In genomic region chr11:36333897-36334296, GRCh38 we compare ENCODE assay signal across 11 cellular contexts. TPM values are rescaled to one million over a fixed set of nuclear protein-coding genes. Genes with fewer than 3 reads are reported as not detected.
A peak's percentile ranks its signal among the peaks of the same experiment; 100 is the strongest.
DNase-seq lines count a peak whose midpoint lies in the region; ATAC-seq, FAIRE-seq and TF ChIP-seq lines count a peak whose summit lies in the region.
"Had no signal": no experiment of that assay in that cellular context is flagged by ENCODE, and none has a peak within 500 bp of the region (broad histone marks: within the 10 kb centered on the region; RNA-seq: fewer than 3 reads in every experiment).

No MANE protein-coding gene starts in this region.

- TF ChIP-seq POLR2A in H1 (IDR thresholded peaks at IDR 0.05; ENCODE audit: control extremely low read depth in 1 of 2, low read depth in 2 of 2, low read length in 2 of 2): no peak

- no peaks in the 10 kb centered on the region for H3K79me2 ChIP-seq in H1 (ENCODE audit: control insufficient read depth in 1 of 2, insufficient read depth in 2 of 2, low read length in 2 of 2)

- no peak overlapping the region for H3K4me3 ChIP-seq in H1 (ENCODE audit: extremely low read depth in 1 of 4, insufficient read depth in 2 of 4, low read depth in 3 of 4, low read length in 4 of 4)
- H3K4me3 ChIP-seq: adrenal gland had no signal

- no peak overlapping the region for H4K8ac ChIP-seq in H1 (ENCODE audit: extremely low read depth, insufficient read depth, low read length)

- H3K36me3 ChIP-seq in H1 (ENCODE audit: control insufficient read depth in 2 of 4, insufficient read depth in 4 of 4, low read length in 3 of 4): no peaks in the 10 kb centered on the region
- H3K36me3 ChIP-seq: adrenal gland had no signal

- H3K9ac ChIP-seq in H1 (replicated peaks in 1 of 4; ENCODE audit: extremely low read depth in 1 of 4, low read depth in 3 of 4, low read length in 3 of 4): no peak overlapping the region

- 67% methylated on average over 2 of the region's 2 CpGs; no CpG with 5 or more reads in 1 of the 2 experiments for WGBS in H1 (ENCODE audit: extremely low coverage in 1 of 2, insufficient coverage in 1 of 2, insufficient read length in 1 of 2, insufficient replicate concordance in 2 of 2, low coverage in 1 of 2, low lambda C conversion rate in 2 of 2, missing lambda C conversion rate in 1 of 2), 2 experiments

- peak; percentile 32 for ATAC-seq in stimulated activated naive CD8-positive, alpha-beta T cell treated with anti-CD3 and anti-CD28 coated beads, Interleukin-15, Interleukin-2, amounts not matched to agents 100 U/mL and 50 U/mL, for 24 hours
- ATAC-seq in stimulated activated naive CD8-positive, alpha-beta T cell treated with anti-CD3 and anti-CD28 coated beads, Interleukin-15, amount 100 ng/mL, for 72 hours: no peak
- ATAC-seq in HG02763 (IDR thresholded peaks at IDR 0.05; ENCODE audit: unreplicated experiment): no peak
- ATAC-seq: CD8-positive, alpha-beta T cell had no signal

- no peaks in the 10 kb centered on the region for H3K27me3 ChIP-seq in H1 (replicated peaks in 1 of 4; ENCODE audit: control insufficient read depth in 3 of 4, extremely low read depth in 1 of 4, insufficient read depth in 3 of 4, low read length in 3 of 4)
- H3K27me3 ChIP-seq: adrenal gland had no signal

- H2BK15ac ChIP-seq in H1 (ENCODE audit: low read length): no peak overlapping the region; the same call in 1 of the 2 replicates

- no peaks in the 10 kb centered on the region for H3K9me3 ChIP-seq in H1 (ENCODE audit: insufficient read depth in 2 of 2, low read depth in 1 of 2, low read length in 1 of 2)
- H3K9me3 ChIP-seq: adrenal gland had no signal

- CTCF ChIA-PET in H1 (lab: Charles Lee; ENCODE audit: partially characterized antibody): interaction anchor here (0.8 to 2.2 kb wide), 5 partner anchors 8 to 145 kb away, joined by 3 to 6 read pairs (median 5); no protein-coding TSS in a partner anchor

- H3K23ac ChIP-seq in H1 (ENCODE audit: insufficient read length): no peak overlapping the region

- H3K4ac ChIP-seq in H1 (replicated peaks; ENCODE audit: insufficient read length, low read depth, low read length): no peak overlapping the region

- no peak overlapping the region for H2BK20ac ChIP-seq in H1 (ENCODE audit: low read length)

- no peak for DNase-seq in stimulated activated naive CD8-positive, alpha-beta T cell treated with anti-CD3 and anti-CD28 coated beads, Interleukin-15, Interleukin-2, amounts not matched to agents 100 U/mL and 50 U/mL, for 24 hours
- no peak for DNase-seq in stimulated activated naive CD8-positive, alpha-beta T cell treated with anti-CD3 and anti-CD28 coated beads, Interleukin-15, amount 100 ng/mL, for 72 hours
- DNase-seq in NCI-H2171 (lab: John Stamatoyannopoulos, UW): peak; percentile 72
- DNase-seq in H1 (ENCODE audit: low read depth in 1 of 2, low spot score in 2 of 2): no peak
- no peak for DNase-seq in occipital lobe (lab: John Stamatoyannopoulos, UW)
- DNase-seq in activated CD8-positive, alpha-beta memory T cell treated with anti-CD3 and anti-CD28 coated beads, Interleukin-2, amount 50 U/mL, for 4 hours: no peak
- no peak for DNase-seq in pons (ENCODE audit: low spot score)
- DNase-seq: CD8-positive, alpha-beta T cell had no signal

- peaks cover 60% of the 10 kb centered on the region for H3K27me3 Mint-ChIP-seq in stimulated activated naive CD8-positive, alpha-beta T cell treated with anti-CD3 and anti-CD28 coated beads, Interleukin-15, amount 100 ng/mL, for 72 hours

- peak; percentile 73 for FAIRE-seq in H1 (lab: Jason Lieb, UNC)
- FAIRE-seq: islet of Langerhans had no signal

- H3K23me2 ChIP-seq in H1 (ENCODE audit: low read depth, low read length): no peaks in the 10 kb centered on the region

- H3K56ac ChIP-seq in H1 (replicated peaks; ENCODE audit: insufficient read length, low read depth, low read length): no peak overlapping the region

- H3K4me2 ChIP-seq in H1 (ENCODE audit: insufficient read depth in 1 of 2, low read depth in 2 of 2, low read length in 2 of 2): no peak overlapping the region

- H3K4me1 ChIP-seq in H1 (replicated peaks in 1 of 4; ENCODE audit: control insufficient read depth in 3 of 4, insufficient read depth in 4 of 4, low read length in 3 of 4): no peaks in the 10 kb centered on the region
- H3K4me1 ChIP-seq: adrenal gland had no signal

- peaks cover 9 to 17% of the 10 kb centered on the region in 2 donors for H3K9me3 Mint-ChIP-seq in stimulated activated naive CD8-positive, alpha-beta T cell treated with anti-CD3 and anti-CD28 coated beads, Interleukin-15, amount 100 ng/mL, for 72 hours
- H3K9me3 Mint-ChIP-seq: CD8-positive, alpha-beta T cell had no signal

- no peak overlapping the region for H4K5ac ChIP-seq in H1 (ENCODE audit: insufficient read length, low read depth, low read length)

- no peak overlapping the region for H3K18ac ChIP-seq in H1 (ENCODE audit: extremely low read depth, low read length)

- no peak overlapping the region for H2BK5ac ChIP-seq in H1 (ENCODE audit: low read depth, low read length)

- H2AK5ac ChIP-seq in H1 (ENCODE audit: low read depth, low read length): no peak overlapping the region

- H2AFZ ChIP-seq in H1 (ENCODE audit: low read length): no peak overlapping the region

- H3K27ac ChIP-seq in H1 (ENCODE audit: low read depth, low read length): no peak overlapping the region
- H3K27ac ChIP-seq: adrenal gland had no signal

- no peak overlapping the region for H3K27ac Mint-ChIP-seq in stimulated activated naive CD8-positive, alpha-beta T cell treated with anti-CD3 and anti-CD28 coated beads, Interleukin-15, amount 100 ng/mL, for 72 hours
- H3K27ac Mint-ChIP-seq: CD8-positive, alpha-beta T cell had no signal

- TF ChIP-seq EP300 in H1 (IDR thresholded peaks at IDR 0.05; ENCODE audit: borderline replicate concordance in 1 of 2, low read depth in 2 of 2, low read length in 2 of 2): no peak

- POLR2A ChIA-PET in H1 (lab: Charles Lee; ENCODE audit: partially characterized antibody): interaction anchor here (0.6 kb wide), 1 partner anchor 10 kb away, joined by 4 read pairs; no protein-coding TSS in a partner anchor

- TF ChIP-seq CTCF in H1 (IDR thresholded peaks at IDR 0.05; ENCODE audit: control extremely low read depth in 1 of 3, insufficient read depth in 1 of 3, low read depth in 1 of 3, low read length in 3 of 3): no peak

- H3K4me3 Mint-ChIP-seq in stimulated activated naive CD8-positive, alpha-beta T cell treated with anti-CD3 and anti-CD28 coated beads, Interleukin-15, amount 100 ng/mL, for 72 hours: no peak overlapping the region
- H3K4me3 Mint-ChIP-seq: CD8-positive, alpha-beta T cell had no signal

- H2BK120ac ChIP-seq in H1 (replicated peaks; ENCODE audit: low read depth, low read length): no peak overlapping the region

- H4K91ac ChIP-seq in H1 (replicated peaks; ENCODE audit: insufficient read length, low read length): no peak overlapping the region

- peaks cover 6% of the 10 kb centered on the region for H3K4me1 Mint-ChIP-seq in stimulated activated naive CD8-positive, alpha-beta T cell treated with anti-CD3 and anti-CD28 coated beads, Interleukin-15, amount 100 ng/mL, for 72 hours

- no peak overlapping the region for H3K14ac ChIP-seq in H1 (ENCODE audit: insufficient read length)

- H2BK12ac ChIP-seq in H1 (ENCODE audit: low read depth, low read length): no peak overlapping the region

- no peaks in the 10 kb centered on the region for H3K79me1 ChIP-seq in H1 (ENCODE audit: low read depth, low read length)

- TF ChIP-seq RAD21 in H1 (IDR thresholded peaks at IDR 0.05 in 1 of 2, conservative IDR thresholded peaks at IDR 0.05 in 1 of 2; ENCODE audit: low read depth in 2 of 2, low read length in 2 of 2): no peak

- H4K20me1 ChIP-seq in H1 (replicated peaks in 1 of 2; ENCODE audit: control insufficient read depth in 1 of 2, insufficient read depth in 2 of 2, low read length in 2 of 2): no peaks in the 10 kb centered on the region

TF ChIP-seq in H1, 55 proteins besides CTCF, POLR2A, EP300 and RAD21:
- TF ChIP-seq E2F6 (IDR thresholded peaks at IDR 0.05) (peak; percentile 78; the same call in 1 of the 2 replicates), SP1 (IDR thresholded peaks at IDR 0.05; ENCODE audit: low read depth, low read length) (peak; percentile 71; the same call in 1 of the 2 replicates), YY1 (IDR thresholded peaks at IDR 0.05; ENCODE audit: low read depth, low read length) (peak; percentile 24; the same call in 1 of the 2 replicates), MAX (IDR thresholded peaks at IDR 0.05) (peak; percentile 89), SIX5 (IDR thresholded peaks at IDR 0.05; ENCODE audit: low read depth, low read length) (peak; percentile 61), ASH2L (IDR thresholded peaks at IDR 0.05; ENCODE audit: low read length) (no peak)

RNA-seq across cellular contexts. Expression of gene PRR5L, which starts 37.8 kb away (rescaled TPM):
- 7.4 and 10.1 TPM in 2 replicates for total RNA-seq in H1 (2021; fragmentation: NEBNext Ultra II Directional; extraction: Animal tissue kit (Norgen Biotek cat#: 25700))
- 6.6 and 9.2 TPM in 2 replicates for polyA plus RNA-seq in H1 (2011; rRNA removed)
- polyA plus RNA-seq in H1 (2011; cell fraction: cytosol; rRNA removed): 6.5 TPM
- polyA plus RNA-seq in H1 (2011; cell fraction: nucleus; rRNA removed): 16.1 TPM
- 5.4 to 10.2 TPM (median 7.7 TPM) in 4 replicates for polyA plus RNA-seq in H1 (2012, experiment 1 of 2)
- 7.4 TPM for polyA plus RNA-seq in H1 (2012, experiment 2 of 2)
- polyA plus RNA-seq in H1 (2013, experiment 1 of 2): 3.1 TPM
- polyA plus RNA-seq in H1 (2013, experiment 2 of 2): 3.6 TPM
- polyA minus RNA-seq in H1 (2011; rRNA and poly(A)+ RNA removed): 6.5 and 7.2 TPM in 2 replicates
- 7.0 TPM for polyA minus RNA-seq in H1 (2011; cell fraction: cytosol; rRNA and poly(A)+ RNA removed)
- 12.3 TPM for polyA minus RNA-seq in H1 (2011; cell fraction: nucleus; rRNA and poly(A)+ RNA removed)
- total RNA-seq in occipital lobe: 3.1 TPM

RNA-seq across cellular contexts. Expression of gene COMMD9, which starts 44.7 kb away (rescaled TPM):
- 43.3 and 49.1 TPM in 2 replicates for total RNA-seq in H1 (2021; fragmentation: NEBNext Ultra II Directional; extraction: Animal tissue kit (Norgen Biotek cat#: 25700))
- 30.3 and 42.5 TPM in 2 replicates for polyA plus RNA-seq in H1 (2011; rRNA removed)
- polyA plus RNA-seq in H1 (2011; cell fraction: cytosol; rRNA removed): 43.8 TPM
- polyA plus RNA-seq in H1 (2011; cell fraction: nucleus; rRNA removed): 37.3 TPM
- 39.8 to 50.6 TPM (median 48.3 TPM) in 4 replicates for polyA plus RNA-seq in H1 (2012, experiment 1 of 2)
- polyA plus RNA-seq in H1 (2012, experiment 2 of 2): 29.3 TPM
- 26.9 TPM for polyA plus RNA-seq in H1 (2013, experiment 1 of 2)
- polyA plus RNA-seq in H1 (2013, experiment 2 of 2): 29.2 TPM
- 40.6 and 49.0 TPM in 2 replicates for polyA minus RNA-seq in H1 (2011; rRNA and poly(A)+ RNA removed)
- 19.9 TPM for polyA minus RNA-seq in H1 (2011; cell fraction: cytosol; rRNA and poly(A)+ RNA removed)
- 16.3 TPM for polyA minus RNA-seq in H1 (2011; cell fraction: nucleus; rRNA and poly(A)+ RNA removed)
- total RNA-seq in occipital lobe: 51.3 TPM
